ENCODE assay signal across 8 cellular contexts in the genomic region with DNA sequence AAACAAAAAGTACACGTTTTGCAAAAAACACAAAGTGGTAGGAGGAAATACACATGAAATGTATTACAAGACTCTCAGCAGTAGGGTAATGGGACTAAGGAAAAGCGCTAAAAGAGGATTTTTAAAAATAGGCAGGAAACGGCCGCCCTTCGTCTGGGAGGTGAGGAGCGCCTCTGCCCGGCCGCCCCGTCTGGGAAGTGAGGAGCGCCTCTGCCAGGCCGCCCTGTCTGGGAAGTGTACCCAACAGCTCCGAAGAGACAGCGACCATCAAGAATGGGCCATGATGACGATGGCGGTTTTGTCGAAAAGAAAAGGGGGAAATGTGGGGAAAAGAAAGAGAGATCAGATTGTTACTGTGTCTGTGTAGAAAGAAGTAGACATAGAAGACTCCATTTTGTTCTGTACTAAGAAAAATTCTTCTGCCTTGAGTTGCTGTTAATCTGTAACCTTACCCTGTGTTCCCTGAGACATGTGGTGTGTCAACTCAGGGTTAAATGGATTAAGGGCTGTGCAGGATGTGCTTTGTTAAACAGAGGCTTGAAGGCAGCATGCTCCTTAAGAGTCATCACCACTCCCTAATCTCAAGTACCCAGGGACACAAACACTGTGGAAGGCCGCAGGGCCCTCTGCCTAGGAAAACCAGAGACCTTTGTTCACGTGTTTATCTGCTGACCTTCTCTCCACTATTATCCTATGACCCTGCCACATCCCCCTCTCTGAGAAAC. TPM values are rescaled to one million over a fixed set of nuclear protein-coding genes. Genes with fewer than 3 reads are reported as not detected.
"Had no signal": no experiment of that assay in that cellular context is flagged by ENCODE, and none has a peak within 500 bp of the region (broad histone marks: within the 10 kb centered on the region; RNA-seq: fewer than 3 reads in every experiment).

No MANE protein-coding gene starts in this region.

RNA-seq across cellular contexts. Expression of a gene that starts 5.2 kb away (rescaled TPM):
- total RNA-seq: osteocyte, pulmonary artery endothelial cell, temporal lobe had no signal

RNA-seq across cellular contexts. Expression of a gene that starts 18.5 kb away (rescaled TPM):
- total RNA-seq: activated CD4-positive, alpha-beta memory T cell treated with anti-CD3 and anti-CD28 coated beads, Interleukin-2, amount 10 ng/mL, durations not matched to agents 7 days and 5 days; adrenal gland; osteocyte; pulmonary artery endothelial cell had no signal
- polyA plus RNA-seq: neural cell, urinary bladder had no signal

RNA-seq across cellular contexts. Expression of a gene that starts 34.2 kb away (rescaled TPM):
- total RNA-seq: activated CD4-positive, alpha-beta memory T cell treated with anti-CD3 and anti-CD28 coated beads, Interleukin-2, amount 10 ng/mL, durations not matched to agents 7 days and 5 days; adrenal gland; osteocyte; pulmonary artery endothelial cell; sigmoid colon; urinary bladder had no signal
- polyA plus RNA-seq: adrenal gland, neural cell, sigmoid colon had no signal
